ENCODE assay signal across 30 cellular contexts in the genomic region with DNA sequence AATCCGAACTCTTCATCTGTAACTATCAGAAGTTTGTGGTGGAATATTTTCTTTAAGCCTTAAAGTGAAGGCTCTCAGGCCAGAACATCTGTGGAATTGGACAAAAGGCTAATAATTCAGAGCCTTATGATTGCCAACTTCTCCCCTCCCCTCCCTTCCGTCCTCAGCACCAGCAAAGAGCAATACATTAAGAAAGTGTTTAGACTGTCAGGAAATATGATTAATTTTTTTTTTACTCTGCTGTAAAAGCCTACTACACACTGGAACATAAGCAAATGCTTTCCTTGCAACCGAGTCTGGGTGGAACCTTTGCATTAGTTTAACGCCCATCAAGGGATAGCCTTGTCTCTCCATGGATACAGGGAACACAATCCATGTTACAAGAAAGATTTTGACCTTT.
"Had no signal": no experiment of that assay in that cellular context is flagged by ENCODE, and none has a peak within 500 bp of the region (broad histone marks: within the 10 kb centered on the region; RNA-seq: fewer than 3 reads in every experiment).

No MANE protein-coding gene starts in this region.

- ATAC-seq: activated CD8-positive, alpha-beta memory T cell treated with anti-CD3 and anti-CD28 coated beads, Interleukin-2, amount 10 ng/mL, durations not matched to agents 7 days and 5 days; activated CD8-positive, alpha-beta T cell treated with anti-CD3 and anti-CD28 coated beads for 36 hours; activated naive CD8-positive, alpha-beta T cell treated with anti-CD3 and anti-CD28 coated beads, Interleukin-2, amount 50 U/mL, for 24 hours; natural killer cell; right lobe of liver; stimulated activated memory B cell treated with anti-CD40 and anti-IgM and Interleukin-4, amounts not matched to agents 10 μg/mL and 1 μg/mL and 100 μg/mL, for 72 hours had no signal

- H2AFZ ChIP-seq: hepatocyte, parathyroid adenoma had no signal

- H3K9ac ChIP-seq: parathyroid adenoma had no signal

- H3K79me2 ChIP-seq: hepatocyte, parathyroid adenoma had no signal

- H3K27ac ChIP-seq: brain microvascular endothelial cell, hepatocyte, left ventricle myocardium inferior, neutrophil, parathyroid adenoma, right lobe of liver, stomach, suprapubic skin, vagina, WERI-Rb-1 had no signal

- DNase-seq: activated CD4-positive, alpha-beta T cell treated with anti-CD3 and anti-CD28 coated beads, Interleukin-2, amount 10 ng/mL, durations not matched to agents 7 days and 5 days; activated CD4-positive, CD25-positive, alpha-beta regulatory T cell treated with anti-CD3 and anti-CD28 coated beads, Interleukin-2, amount 50 U/mL, for 72 hours; activated CD8-positive, alpha-beta memory T cell treated with anti-CD3 and anti-CD28 coated beads, Interleukin-2, amount 10 ng/mL, durations not matched to agents 7 days and 5 days; activated CD8-positive, alpha-beta T cell treated with anti-CD3 and anti-CD28 coated beads for 36 hours; activated gamma-delta T cell; activated naive CD4-positive, alpha-beta T cell treated with anti-CD3 and anti-CD28 coated beads, Interleukin-2, amount 50 U/mL, for 16 hours; activated naive CD8-positive, alpha-beta T cell treated with anti-CD3 and anti-CD28 coated beads, Interleukin-2, amount 50 U/mL, for 24 hours; activated T-cell treated with anti-CD3 and anti-CD28 coated beads for 4 hours; anterior cingulate cortex; brain microvascular endothelial cell; caudate nucleus; effector memory CD4-positive, alpha-beta T cell; foreskin melanocyte; glutamatergic neuron; immature natural killer cell; left ventricle myocardium inferior; natural killer cell; right lobe of liver; small intestine; stimulated activated CD4-positive, alpha-beta T cell treated with anti-CD3 and anti-CD28 coated beads, Interleukin-2, amount 100 ng/mL, for 24 hours; stomach; trophoblast cell; WERI-Rb-1 had no signal

- H3K4me1 ChIP-seq: left ventricle myocardium inferior, parathyroid adenoma, right lobe of liver, suprapubic skin had no signal

- H3K27me3 ChIP-seq: brain microvascular endothelial cell, esophagus muscularis mucosa, hepatocyte, neutrophil, right lobe of liver, stomach, suprapubic skin, vagina had no signal

- H3K4me2 ChIP-seq: hepatocyte had no signal

- H3K9me3 ChIP-seq: esophagus muscularis mucosa, left ventricle myocardium inferior, neutrophil, right lobe of liver, stomach, suprapubic skin, vagina had no signal

- H3K4me3 ChIP-seq: esophagus muscularis mucosa, hepatocyte, left ventricle myocardium inferior, right lobe of liver, stomach, suprapubic skin, vagina had no signal

- H3K36me3 ChIP-seq: brain microvascular endothelial cell, esophagus muscularis mucosa, left ventricle myocardium inferior, neutrophil, right lobe of liver, stomach, suprapubic skin, vagina, WERI-Rb-1 had no signal
